18 cellular contexts compared by ENCODE assay signal in the genomic region with DNA sequence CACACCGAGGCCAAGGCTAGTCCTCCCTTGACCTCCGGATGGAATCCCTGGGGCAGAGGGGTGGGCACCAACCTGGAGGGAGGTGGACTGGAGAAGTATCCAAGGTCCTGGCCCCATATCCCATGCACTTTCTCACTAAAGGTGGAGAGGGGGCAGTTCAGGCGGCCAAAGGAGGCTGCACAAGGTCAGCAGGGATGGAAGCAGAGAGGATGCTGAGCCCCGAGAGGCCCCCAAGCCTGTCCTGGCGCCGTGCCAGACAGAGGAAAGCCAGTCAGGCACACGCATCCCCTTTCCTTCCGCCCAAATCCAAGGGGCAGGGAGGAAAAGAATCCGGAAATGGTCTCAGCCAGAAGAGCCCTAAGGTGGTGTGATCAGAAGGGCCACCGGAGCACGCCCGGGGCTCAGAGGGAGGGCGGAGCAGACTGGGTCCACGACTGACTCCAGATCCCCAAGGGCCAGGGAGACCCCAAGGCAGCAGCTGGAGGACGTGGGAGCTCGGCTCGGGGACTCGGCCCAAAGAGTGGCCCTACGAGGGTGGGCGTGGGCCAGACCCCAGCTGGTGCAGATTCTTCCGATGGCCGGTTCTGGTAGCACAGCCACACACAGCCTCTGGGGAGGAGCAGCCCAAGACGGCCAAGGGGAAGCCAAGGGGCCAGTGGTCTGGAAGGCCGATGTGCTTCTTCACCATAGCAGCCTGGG.
DNase-seq lines count a peak whose midpoint lies in the region; TF ChIP-seq lines count a peak whose summit lies in the region.
"Had no signal": no experiment of that assay in that cellular context is flagged by ENCODE, and none has a peak within 500 bp of the region (broad histone marks: within the 10 kb centered on the region; RNA-seq: fewer than 3 reads in every experiment).

No MANE protein-coding gene starts in this region.

- H3K79me2 ChIP-seq in fibroblast of lung (ENCODE audit: control insufficient read depth, insufficient read depth, low read length): no peaks in the 10 kb centered on the region

- no peak overlapping the region for H2AFZ ChIP-seq in fibroblast of lung (ENCODE audit: low read length)
- no peak overlapping the region for H2AFZ ChIP-seq in neuronal stem cell (ENCODE audit: low read length)

- H3K27ac ChIP-seq in breast epithelium: peak overlapping the region; percentile 75 to 78
- peak overlapping the region; percentile 15 for H3K27ac ChIP-seq in fibroblast of lung (ENCODE audit: insufficient read depth, low read length)
- H3K27ac ChIP-seq in neuronal stem cell (replicated peaks; ENCODE audit: low read length): no peak overlapping the region
- peak overlapping the region; percentile 68 to 70 for H3K27ac ChIP-seq in uterus
- H3K27ac ChIP-seq: A549, WERI-Rb-1 had no signal

- H3K4me1 ChIP-seq in breast epithelium (peaks cover 3 to 14% of the 10 kb centered on the region in 2 donors), fibroblast of lung (ENCODE audit: control insufficient read depth, extremely low read depth, insufficient read depth, low read length) (peaks cover 16% of the 10 kb centered on the region), neuronal stem cell (ENCODE audit: control insufficient read depth in 2 of 2, insufficient read depth in 1 of 2, low read depth in 1 of 2, low read length in 2 of 2) (peaks cover 27% of the 10 kb centered on the region in 2 donors), uterus (peaks cover 0 to 21% of the 10 kb centered on the region in 2 donors)
- H3K4me1 ChIP-seq: A549 had no signal

- no peaks in the 10 kb centered on the region for H3K27me3 Mint-ChIP-seq in MCF 10A (ENCODE audit: insufficient read depth, unreplicated experiment)
- H3K27me3 Mint-ChIP-seq: activated CD8-positive, alpha-beta T cell treated with anti-CD3 and anti-CD28 coated beads for 36 hours; CD8-positive, alpha-beta memory T cell had no signal

- H3K36me3 ChIP-seq in breast epithelium (peaks cover 3% of the 10 kb centered on the region), fibroblast of lung (ENCODE audit: control insufficient read depth, insufficient read depth, low read length) (peaks cover 16% of the 10 kb centered on the region), neuronal stem cell (replicated peaks in 1 of 2; ENCODE audit: control insufficient read depth in 2 of 2, insufficient read depth in 2 of 2, low read length in 2 of 2) (peaks cover 19 to 71% of the 10 kb centered on the region in 2 donors), uterus (no peaks in the 10 kb centered on the region)

- no peaks in the 10 kb centered on the region for H4K20me1 ChIP-seq in fibroblast of lung (ENCODE audit: control insufficient read depth, extremely low read depth, insufficient read depth, low read length)

- CTCF ChIA-PET in MCF 10A (lab: Yijun Ruan, JAX): interaction anchor here (0.7 to 3.0 kb wide), 10 partner anchors 18 to 174 kb away, joined by 3 to 26 read pairs (median 6); no protein-coding TSS in a partner anchor

- H3K4me3 Mint-ChIP-seq in MCF 10A (ENCODE audit: unreplicated experiment): no peak overlapping the region
- H3K4me3 Mint-ChIP-seq: activated CD8-positive, alpha-beta T cell treated with anti-CD3 and anti-CD28 coated beads for 36 hours; CD8-positive, alpha-beta memory T cell had no signal

- no CpG with 5 or more reads among the region's 24 CpGs for WGBS in neuronal stem cell (ENCODE audit: extremely low coverage in 2 of 2, insufficient read length in 2 of 2, insufficient replicate concordance in 1 of 2), 2 donors

- TF ChIP-seq CTCF in breast epithelium (IDR thresholded peaks at IDR 0.05) (no peak), MCF 10A (IDR thresholded peaks at IDR 0.05; ENCODE audit: unreplicated experiment) (no peak), fibroblast of lung (conservative IDR thresholded peaks at IDR 0.05 in 1 of 2, IDR thresholded peaks at IDR 0.05 in 1 of 2; ENCODE audit: low read depth in 1 of 2, low read length in 2 of 2) (no peak), uterus (IDR thresholded peaks at IDR 0.05) (no peak), GM13976 (IDR thresholded peaks at IDR 0.05; ENCODE audit: borderline replicate concordance, control extremely low read depth, extremely low read depth, insufficient read depth, missing control alignments) (no peak)

- H3K4me3 ChIP-seq in breast epithelium (peak overlapping the region in 1 of 3 donors; percentile 26), fibroblast of lung (replicated peaks in 1 of 4; ENCODE audit: control extremely low read depth in 1 of 4, insufficient read depth in 1 of 4, low read depth in 3 of 4, low read length in 4 of 4) (no peak overlapping the region), neuronal stem cell (ENCODE audit: low read length in 2 of 2) (no peak overlapping the region), uterus (no peak overlapping the region)
- H3K4me3 ChIP-seq: A549 had no signal

- no peak overlapping the region for H2BK12ac ChIP-seq in neuronal stem cell (ENCODE audit: low read length)

- H3K9ac ChIP-seq in fibroblast of lung (ENCODE audit: insufficient read depth, low read length): no peak overlapping the region
- peak overlapping the region; percentile 44 for H3K9ac ChIP-seq in neuronal stem cell (ENCODE audit: low read depth, low read length, poor library complexity)

- H3K4ac ChIP-seq in neuronal stem cell (ENCODE audit: low read length): no peak overlapping the region

- H3K27me3 ChIP-seq in breast epithelium: no peaks in the 10 kb centered on the region
- H3K27me3 ChIP-seq in fibroblast of lung (ENCODE audit: control insufficient read depth, insufficient read depth, low read length): no peaks in the 10 kb centered on the region
- H3K27me3 ChIP-seq in neuronal stem cell (ENCODE audit: control insufficient read depth in 3 of 3, insufficient read depth in 3 of 3, low read depth in 1 of 3, low read length in 3 of 3): no peaks in the 10 kb centered on the region
- H3K27me3 ChIP-seq in uterus: no peaks in the 10 kb centered on the region

- no peak overlapping the region for H3K4me2 ChIP-seq in fibroblast of lung (ENCODE audit: extremely low read depth, insufficient read depth, low read length)
- H3K4me2 ChIP-seq in neuronal stem cell (ENCODE audit: insufficient read depth, low read length, poor library complexity, severe bottlenecking): no peak overlapping the region
- H3K4me2 ChIP-seq: A549 had no signal

- H4K8ac ChIP-seq in neuronal stem cell (ENCODE audit: low read depth, low read length): no peak overlapping the region

- H3K27ac Mint-ChIP-seq in MCF 10A (ENCODE audit: low read depth, unreplicated experiment): no peak overlapping the region
- H3K27ac Mint-ChIP-seq: activated CD8-positive, alpha-beta T cell treated with anti-CD3 and anti-CD28 coated beads for 36 hours had no signal

- H3K18ac ChIP-seq in neuronal stem cell (ENCODE audit: low read length): no peak overlapping the region

- H2BK120ac ChIP-seq in neuronal stem cell (ENCODE audit: low read depth, low read length): no peak overlapping the region

- no peak overlapping the region for H3K14ac ChIP-seq in neuronal stem cell (ENCODE audit: low read length)

- intact Hi-C loops in breast epithelium (cut with DNase I; ENCODE audit: low total_unique reads) (no loop called here), MCF 10A (cut with micrococcal nuclease) (loop anchor here (5.0 kb wide), 1 partner anchor 92 kb away; no protein-coding TSS in a partner anchor), uterus (cut with DNase I; ENCODE audit: low total_unique reads) (loop anchor here (5.0 kb wide), 1 partner anchor 172 kb away; no protein-coding TSS in a partner anchor)

- BruUV-seq in MCF 10A (replicated peaks; lab: Mats Ljungman, UMichigan): no TSS peak

- in situ Hi-C loops in GM13976 (cut with MboI; ENCODE audit: low sequenced_read_pairs, unreplicated experiment) (no loop called here), G401 (cut with HindIII; ENCODE audit: low sequenced_read_pairs) (no loop called here)

- H3K4me1 Mint-ChIP-seq in MCF 10A (ENCODE audit: insufficient read depth, unreplicated experiment): peaks cover 6% of the 10 kb centered on the region

- peak overlapping the region; percentile 43 for H3K23ac ChIP-seq in neuronal stem cell (ENCODE audit: low read depth, low read length, poor library complexity)

- DNase-seq in breast epithelium (ENCODE audit: low spot score in 2 of 2) (no peak), MCF 10A (ENCODE audit: unreplicated experiment) (no peak), fibroblast of lung (ENCODE audit: low read depth in 2 of 2) (no peak), neuronal stem cell (ENCODE audit: low spot score) (no peak), uterus (peak in 1 of 2 donors; percentile 26), GM13976 (ENCODE audit: low spot score) (no peak), NCI-H446 treated with DMSO at 0.1 percent for 48 hours (lab: John Stamatoyannopoulos, UW) (no peak), G401 (ENCODE audit: low spot score) (no peak)
- DNase-seq: activated CD8-positive, alpha-beta T cell treated with anti-CD3 and anti-CD28 coated beads for 36 hours; CD8-positive, alpha-beta memory T cell; head of caudate nucleus; kidney glomerular epithelial cell; NCI-H2029 treated with DMSO at 0.1 percent for 48 hours; RPMI8226; stimulated activated CD4-positive, alpha-beta T cell treated with anti-CD3 and anti-CD28 coated beads, Interleukin-1b, Interleukin-23, amount 100 ng/mL, for 48 hours; stimulated activated CD8-positive, alpha-beta memory T cell treated with anti-CD3 and anti-CD28 coated beads, Interleukin-4, amount 100 ng/mL, for 48 hours; WERI-Rb-1 had no signal

- H2AK5ac ChIP-seq in neuronal stem cell (ENCODE audit: low read depth, low read length): no peak overlapping the region

- H2BK15ac ChIP-seq in neuronal stem cell (ENCODE audit: low read length): peak overlapping the region; percentile 33

- peaks cover 27% of the 10 kb centered on the region for H3K36me3 Mint-ChIP-seq in MCF 10A (ENCODE audit: insufficient read depth, unreplicated experiment)

- TF ChIP-seq POLR2A in breast epithelium (IDR thresholded peaks at IDR 0.05) (no peak), uterus (IDR thresholded peaks at IDR 0.05) (no peak)

- POLR2A ChIA-PET in MCF 10A (lab: Yijun Ruan, JAX): no interaction called here

- peaks cover 32% of the 10 kb centered on the region for H3K79me1 ChIP-seq in neuronal stem cell (ENCODE audit: low read depth, low read length)

- no peak overlapping the region for H4K91ac ChIP-seq in neuronal stem cell (ENCODE audit: low read depth, low read length, poor library complexity)

- H3K9me3 ChIP-seq in breast epithelium (no peaks in the 10 kb centered on the region), fibroblast of lung (ENCODE audit: control insufficient read depth, insufficient read depth, low read depth, low read length) (no peaks in the 10 kb centered on the region), neuronal stem cell (replicated peaks in 1 of 2; ENCODE audit: control insufficient read depth in 2 of 2, insufficient read depth in 1 of 2, low read depth in 1 of 2, low read length in 2 of 2) (no peaks in the 10 kb centered on the region), uterus (no peaks in the 10 kb centered on the region)
- H3K9me3 ChIP-seq: A549 had no signal

- H3K9me3 Mint-ChIP-seq in MCF 10A (ENCODE audit: unreplicated experiment): no peaks in the 10 kb centered on the region
- H3K9me3 Mint-ChIP-seq: activated CD8-positive, alpha-beta T cell treated with anti-CD3 and anti-CD28 coated beads for 36 hours; CD8-positive, alpha-beta memory T cell had no signal

- peak overlapping the region; percentile 39 for H2BK5ac ChIP-seq in neuronal stem cell (ENCODE audit: low read length)
